17 cellular contexts compared by ENCODE assay signal in the genomic region with DNA sequence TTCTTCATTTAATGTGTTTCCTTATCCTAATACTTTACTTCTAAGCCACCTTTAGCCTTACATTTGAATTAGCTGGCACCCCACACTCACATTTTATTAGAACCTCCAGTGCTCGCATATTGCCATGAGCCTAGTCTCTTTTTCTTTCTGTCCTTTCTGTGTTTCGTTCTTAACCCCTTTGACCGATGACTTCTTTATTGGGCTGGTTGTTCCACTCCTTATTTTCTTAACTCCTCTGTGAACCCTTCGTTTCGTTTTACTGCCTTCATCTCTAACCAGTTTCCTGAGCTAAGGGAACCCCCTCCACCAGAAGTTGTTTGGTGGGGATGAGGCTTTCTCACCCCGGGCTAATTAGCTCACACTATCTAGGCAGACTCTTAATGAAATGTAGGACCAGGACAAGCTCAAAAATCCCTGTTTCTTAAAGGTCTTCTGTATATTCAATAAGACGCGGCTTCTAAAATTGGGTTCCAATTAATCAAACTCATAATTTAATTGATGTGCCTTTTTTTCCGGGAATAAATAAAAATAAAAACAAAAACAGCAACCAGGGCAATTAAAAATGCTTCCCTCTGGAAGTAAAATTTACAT. TPM values are rescaled to one million over a fixed set of nuclear protein-coding genes. Genes with fewer than 3 reads are reported as not detected.
DNase-seq lines count a peak whose midpoint lies in the region; ATAC-seq, FAIRE-seq and TF ChIP-seq lines count a peak whose summit lies in the region.
"Had no signal": no experiment of that assay in that cellular context is flagged by ENCODE, and none has a peak within 500 bp of the region (broad histone marks: within the 10 kb centered on the region; RNA-seq: fewer than 3 reads in every experiment).

No MANE protein-coding gene starts in this region.

- H3K9me3 ChIP-seq in A549 (no peaks in the 10 kb centered on the region), K562 (replicated peaks; ENCODE audit: control insufficient read depth, insufficient read depth, low read depth, low read length) (no peaks in the 10 kb centered on the region), adrenal gland (replicated peaks in 1 of 3) (no peaks in the 10 kb centered on the region)
- H3K9me3 ChIP-seq: HAP-1 had no signal

- no peak overlapping the region for H3K27ac ChIP-seq in A549
- no peak overlapping the region for H3K27ac ChIP-seq in K562 (ENCODE audit: extremely low read depth, low read depth, low read length)
- no peak overlapping the region for H3K27ac ChIP-seq in adrenal gland

- H3K36me3 ChIP-seq in K562 (ENCODE audit: control insufficient read depth, insufficient read depth, low read length) (no peaks in the 10 kb centered on the region), adrenal gland (replicated peaks in 1 of 2) (no peaks in the 10 kb centered on the region)
- H3K36me3 ChIP-seq: HAP-1 had no signal

- TF ChIP-seq RAD21 in A549 (conservative IDR thresholded peaks at IDR 0.05 in 1 of 2, IDR thresholded peaks at IDR 0.05 in 1 of 2): no peak
- TF ChIP-seq RAD21 in K562 (CRISPR knock-in tag; conservative IDR thresholded peaks at IDR 0.05 in 1 of 2, IDR thresholded peaks at IDR 0.05 in 1 of 2): no peak

- POLR2A ChIA-PET in A549 (lab: Yijun Ruan, JAX): no interaction called here
- POLR2A ChIA-PET in K562 (lab: Yijun Ruan, JAX): no interaction called here

- 34% methylated on average over 9 of the region's 9 CpGs for WGBS in A549 (ENCODE audit: missing lambda C conversion rate)
- WGBS in K562 (ENCODE audit: insufficient coverage, low coverage, missing lambda C conversion rate): 20% methylated on average over 9 of the region's 9 CpGs
- WGBS in adrenal gland, 4 donors: 41 to 45% (median 43%) methylated on average over 9 of the region's 9 CpGs

- no peak overlapping the region for H3K4me3 ChIP-seq in A549
- H3K4me3 ChIP-seq in K562: no peak overlapping the region
- H3K4me3 ChIP-seq in adrenal gland: no peak overlapping the region
- H3K4me3 ChIP-seq: HAP-1 had no signal

- no peak for ATAC-seq in A549
- no peak for ATAC-seq in K562

- BruUV-seq in K562 (replicated peaks; lab: Mats Ljungman, UMichigan): no TSS peak

- in situ Hi-C loops in K562 (cut with MboI): no loop called here

- H3K27me3 ChIP-seq in K562 (ENCODE audit: control insufficient read depth in 2 of 2, insufficient read depth in 2 of 2, low read length in 2 of 2) (peaks cover 27 to 39% of the 10 kb centered on the region in 2 experiments; a peak in 4 of 5 replicates), adrenal gland (peaks cover 22% of the 10 kb centered on the region)

- no peaks in the 10 kb centered on the region for H3K4me1 ChIP-seq in A549
- peaks cover 0 to 11% of the 10 kb centered on the region in 2 experiments; a peak in 2 of 5 replicates for H3K4me1 ChIP-seq in K562 (replicated peaks in 1 of 2; ENCODE audit: control insufficient read depth in 2 of 2, insufficient read depth in 2 of 2, low read length in 2 of 2)
- H3K4me1 ChIP-seq in adrenal gland (replicated peaks in 1 of 2): no peaks in the 10 kb centered on the region
- H3K4me1 ChIP-seq: HAP-1 had no signal

- TF ChIP-seq CTCF in A549 (IDR thresholded peaks at IDR 0.05) (no peak), K562 (IDR thresholded peaks at IDR 0.05 in 2 of 3, conservative IDR thresholded peaks at IDR 0.05 in 1 of 3; ENCODE audit: insufficient read depth in 2 of 3, low read depth in 1 of 3, low read length in 3 of 3) (no peak), nephron progenitor cell (IDR thresholded peaks at IDR 0.05) (no peak), adrenal gland (IDR thresholded peaks at IDR 0.05) (no peak)

- H3K4me1 Mint-ChIP-seq in nephron progenitor cell: peaks cover 66% of the 10 kb centered on the region
- H3K4me1 Mint-ChIP-seq: CD4-positive, alpha-beta memory T cell had no signal

- peak overlapping the region; percentile 98 for H3K27ac Mint-ChIP-seq in nephron progenitor cell
- H3K27ac Mint-ChIP-seq: CD4-positive, alpha-beta memory T cell; HFFc6 had no signal

- TF ChIP-seq POLR2A in A549 (IDR thresholded peaks at IDR 0.05; ENCODE audit: low read length) (no peak), K562 (conservative IDR thresholded peaks at IDR 0.05) (no peak), adrenal gland (IDR thresholded peaks at IDR 0.05) (no peak)

- FAIRE-seq in A549 (lab: Jason Lieb, UNC) (no peak), K562 (lab: Jason Lieb, UNC) (no peak)
- FAIRE-seq: GM12892, GM19239, H54 had no signal

- H3K4me3 Mint-ChIP-seq in nephron progenitor cell: peak overlapping the region; percentile 55
- H3K4me3 Mint-ChIP-seq: CD4-positive, alpha-beta memory T cell; HFFc6 had no signal

- no peak overlapping the region; the same call in 2 of the 3 replicates for H3K4me2 ChIP-seq in A549
- no peak overlapping the region for H3K4me2 ChIP-seq in K562 (ENCODE audit: insufficient read depth, low read length)

- DNase-seq in A549 (ENCODE audit: low read depth in 1 of 2, low spot score in 1 of 2) (no peak), K562 (ENCODE audit: extremely low read depth in 1 of 4, low spot score in 3 of 4) (no peak), nephron progenitor cell (no peak), T1000 (lab: John Stamatoyannopoulos, UW) (no peak), GM19240 (ENCODE audit: insufficient read length, low spot score) (no peak), adrenal gland (no peak)
- DNase-seq: 8988T; C1 segment of cervical spinal cord; Calu3; CD4-positive, alpha-beta memory T cell; COR-L47; GOT3; HFFc6 had no signal

- H4K20me1 ChIP-seq in K562 (replicated peaks; ENCODE audit: control insufficient read depth, insufficient read depth, low read length): no peaks in the 10 kb centered on the region

- H2AFZ ChIP-seq in K562 (ENCODE audit: low read depth, low read length): no peak overlapping the region

- intact Hi-C loops in K562 (cut with micrococcal nuclease) (no loop called here), adrenal gland (cut with DNase I) (no loop called here)

- H3K9me3 Mint-ChIP-seq in nephron progenitor cell: peaks cover 6% of the 10 kb centered on the region
- H3K9me3 Mint-ChIP-seq: HFFc6 had no signal

- CTCF ChIA-PET in A549 (lab: Yijun Ruan, JAX): no interaction called here
- CTCF ChIA-PET in K562 (lab: Yijun Ruan, JAX; ENCODE audit: low intra/inter-chr PET ratio): no interaction called here

- H3K27me3 Mint-ChIP-seq in nephron progenitor cell (ENCODE audit: low read depth, poor library complexity): peaks cover 16% of the 10 kb centered on the region

- H3K9ac ChIP-seq in K562 (ENCODE audit: insufficient read depth in 1 of 2, low read depth in 2 of 2, low read length in 2 of 2): no peak overlapping the region

- no peak for TF ChIP-seq EP300 in A549 (IDR thresholded peaks at IDR 0.05)
- TF ChIP-seq EP300 in K562 (IDR thresholded peaks at IDR 0.05; ENCODE audit: low read length): no peak

- no peaks in the 10 kb centered on the region for H3K36me3 Mint-ChIP-seq in nephron progenitor cell (ENCODE audit: low read depth)
- H3K36me3 Mint-ChIP-seq: CD4-positive, alpha-beta memory T cell had no signal

- H3K9me1 ChIP-seq in K562 (ENCODE audit: control insufficient read depth, insufficient read depth, low read length): no peaks in the 10 kb centered on the region

- no peaks in the 10 kb centered on the region for H3K79me2 ChIP-seq in K562 (ENCODE audit: control insufficient read depth, insufficient read depth, low read length)

TF ChIP-seq in A549, 52 proteins besides CTCF, POLR2A, EP300 and RAD21:
- TF ChIP-seq RNF2 (IDR thresholded peaks at IDR 0.05; ENCODE audit: borderline replicate concordance, low read depth) (peak; percentile 98), BHLHE40 (IDR thresholded peaks at IDR 0.05; ENCODE audit: low read depth, low read length) (no peak), CBX8 (IDR thresholded peaks at IDR 0.05) (peak; percentile 99), CBX2 (IDR thresholded peaks at IDR 0.05; ENCODE audit: borderline replicate concordance, low read depth) (0 out of 2 replicates have a peak, but pooled peaks have one; percentile 11), HOXB5 (CRISPR knock-in tag; IDR thresholded peaks at IDR 0.05) (no peak), TFCP2L1 (CRISPR knock-in tag; IDR thresholded peaks at IDR 0.05) (no peak)

TF ChIP-seq in K562, 482 proteins besides CTCF, POLR2A, EP300 and RAD21:
- TF ChIP-seq CBX8 (IDR thresholded peaks at IDR 0.05; ENCODE audit: borderline replicate concordance, extremely low read depth, low read depth, low read length, poor library complexity, severe bottlenecking) (peak; percentile 89), CBX2 (IDR thresholded peaks at IDR 0.05; ENCODE audit: insufficient read depth, low read length, poor library complexity, severe bottlenecking) (peak; percentile 66), SAFB (IDR thresholded peaks at IDR 0.05; ENCODE audit: borderline replicate concordance, low read depth, low read length) (no peak)

RNA-seq across cellular contexts. Expression of gene ARHGEF7, which starts 19.1 kb away (rescaled TPM):
- polyA plus RNA-seq in A549 (2011; rRNA removed) (23.1 and 23.9 TPM in 2 replicates), A549 (2017; fragmentation: RNase III; extraction: RNeasy Plus Mini Kit Qiagen cat#74134 plus additional on column Dnase treatment) (21.1 to 23.2 TPM (median 21.4 TPM) in 3 replicates), K562 (2011; rRNA removed) (18.2 and 23.0 TPM in 2 replicates), K562 (2014; fragmentation: Illumina TruSeq; extraction: Trizol) (20.7 and 21.8 TPM in 2 replicates), K562 (2014; fragmentation: Nextera tagmentation; extraction: Ambion mirVana) (1 to 10 TPM; 2.1 to 2.5 TPM), K562 (2014; rRNA removed) (16.6 and 17.5 TPM in 2 replicates), adrenal gland (10 to 100 TPM; 34.5 to 36.5 (median 36.1) TPM)
- polyA plus RNA-seq in A549 (2012; cell fraction: cytosol; rRNA removed): 10.1 and 12.0 TPM in 2 replicates
- polyA plus RNA-seq in A549 (2012; cell fraction: nucleus; rRNA removed): 26.3 and 37.9 TPM in 2 replicates
- 30.8 and 31.0 TPM in 2 replicates for polyA minus RNA-seq in A549 (2011; rRNA and poly(A)+ RNA removed)
- 92.8 and 112 TPM in 2 replicates for total RNA-seq in K562 (2011; cell fraction: chromatin; rRNA removed; ENCODE audit: low replicate concordance)
- 40.5 and 45.3 TPM in 2 replicates for total RNA-seq in K562 (2011; cell fraction: nucleolus; rRNA removed)
- total RNA-seq in K562 (2011; cell fraction: nucleoplasm; rRNA removed): 58.2 and 65.3 TPM in 2 replicates
- total RNA-seq in K562 (2014; rRNA removed) (16.6 and 17.2 TPM in 2 replicates), K562 (2014; rRNA removed; fragmentation: Illumina TruSeq; extraction: Trizol) (12.0 and 12.2 TPM in 2 replicates), K562 (2015; rRNA removed; fragmentation: Illumina TruSeq; extraction: Trizol) (19.0 and 20.8 TPM in 2 replicates), K562 (2021) (26.8 and 31.2 TPM in 2 replicates), adrenal gland (10 to 100 TPM; 25.3 to 69.3 (median 57.6) TPM)
- polyA plus RNA-seq in K562 (2011; cell fraction: cytosol; rRNA removed): 7.8 and 12.7 TPM in 2 replicates
- polyA plus RNA-seq in K562 (2011; cell fraction: nucleus; rRNA removed): 129 and 143 TPM in 2 replicates
- 19.3 and 20.6 TPM in 2 replicates for polyA plus RNA-seq in K562 (2012)
- polyA minus RNA-seq in K562 (2011; rRNA and poly(A)+ RNA removed): 24.3 and 26.2 TPM in 2 replicates
- 8.5 and 13.3 TPM in 2 replicates for polyA minus RNA-seq in K562 (2011; cell fraction: cytosol; rRNA and poly(A)+ RNA removed)
- polyA minus RNA-seq in K562 (2011; cell fraction: nucleus; rRNA and poly(A)+ RNA removed): 60.0 and 84.2 TPM in 2 replicates

Comparison
In these comparisons a context has a peak if more than half of its experiments do, and no peak if none do; other contexts are left out.
1. Of the 35 proteins assayed by ChIP-seq in both K562 and A549: peak only in K562: none; only in A549: RNF2; in both: CBX2 and CBX8; in neither: 32.